Comparison of ENCODE assay signal across 8 cellular contexts in the genomic region with DNA sequence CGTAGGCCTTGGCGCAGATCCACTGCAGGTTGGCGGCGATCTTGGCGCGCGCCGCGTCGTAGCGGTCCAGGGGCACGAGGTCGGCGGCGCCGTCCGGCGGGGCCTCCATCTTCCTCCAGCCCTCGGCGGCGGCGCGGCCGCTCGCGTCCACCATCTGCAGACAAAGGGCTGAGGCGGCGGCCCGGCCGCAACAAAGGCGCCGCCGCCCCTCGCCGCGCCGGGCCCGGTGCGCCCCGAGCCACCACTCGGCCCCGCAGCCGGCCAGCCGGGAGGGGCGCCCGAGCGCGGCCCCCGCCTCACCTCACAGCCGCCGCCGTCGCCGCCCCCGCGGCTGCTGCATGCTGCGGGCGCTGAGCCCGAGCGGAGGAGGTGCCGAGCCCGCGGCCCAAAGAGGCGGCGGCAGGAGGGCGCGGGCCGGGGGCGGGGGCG. TPM values are rescaled to one million over a fixed set of nuclear protein-coding genes. Genes with fewer than 3 reads are reported as not detected.
DNase-seq lines count a peak whose midpoint lies in the region; ATAC-seq and TF ChIP-seq lines count a peak whose summit lies in the region.

No MANE protein-coding gene starts in this region.

- peak overlapping the region; percentile 88 for H3K9ac ChIP-seq in BLaER1

- ATAC-seq in GM18867 (IDR thresholded peaks at IDR 0.05; ENCODE audit: unreplicated experiment) (peak; percentile 19), HG03108 (IDR thresholded peaks at IDR 0.05; ENCODE audit: unreplicated experiment) (peak; percentile 10), lower lobe of right lung (no peak), HG03521 (IDR thresholded peaks at IDR 0.05; ENCODE audit: unreplicated experiment) (no peak)

- peaks cover 66% of the 10 kb centered on the region for H3K4me1 ChIP-seq in BLaER1
- H3K4me1 ChIP-seq in adrenal gland (replicated peaks in 1 of 2): peaks cover 36 to 64% of the 10 kb centered on the region in 2 donors
- H3K4me1 ChIP-seq in lower lobe of right lung: peaks cover 53% of the 10 kb centered on the region

- peak in 3 of 7 donors; percentile 29 to 54 (median 39) for DNase-seq in adrenal gland
- DNase-seq in lower lobe of right lung: peak; percentile 66
- no peak for DNase-seq in stimulated activated CD4-positive, alpha-beta T cell treated with anti-CD3 and anti-CD28 coated beads, Interleukin-2, amount 100 ng/mL, for 48 hours
- no peak for DNase-seq in stimulated activated naive CD4-positive, alpha-beta T cell treated with Interleukin-2 at 50 U/mL for 16 hours (lab: John Stamatoyannopoulos, UW)

- H3K27me3 ChIP-seq in BLaER1 (no peaks in the 10 kb centered on the region), adrenal gland (no peaks in the 10 kb centered on the region), lower lobe of right lung (ENCODE audit: low read depth) (no peaks in the 10 kb centered on the region)

- peaks cover 7% of the 10 kb centered on the region; the same call in 1 of the 2 replicates for H3K9me3 ChIP-seq in BLaER1
- no peaks in the 10 kb centered on the region for H3K9me3 ChIP-seq in adrenal gland (replicated peaks in 1 of 3)
- no peaks in the 10 kb centered on the region for H3K9me3 ChIP-seq in lower lobe of right lung

- H3K4me2 ChIP-seq in BLaER1: peak overlapping the region; percentile 94

- H3K27ac ChIP-seq in BLaER1: peak overlapping the region; percentile 89
- peak overlapping the region in 3 of 5 donors; percentile 49 to 88 (median 68) for H3K27ac ChIP-seq in adrenal gland
- no peak overlapping the region for H3K27ac ChIP-seq in lower lobe of right lung

- H3K36me3 ChIP-seq in BLaER1 (peaks cover 40% of the 10 kb centered on the region), adrenal gland (replicated peaks in 1 of 2) (no peaks in the 10 kb centered on the region), lower lobe of right lung (peaks cover 7% of the 10 kb centered on the region)

- intact Hi-C loops in adrenal gland (cut with DNase I) (no loop called here), lower lobe of right lung (cut with DNase I) (no loop called here)

- TF ChIP-seq POLR2A in adrenal gland (IDR thresholded peaks at IDR 0.05): no peak

- peaks cover 53% of the 10 kb centered on the region for H4K20me1 ChIP-seq in BLaER1

- H3K4me3 ChIP-seq in BLaER1 (peak overlapping the region; percentile 92), adrenal gland (peak overlapping the region in 1 of 4 donors; percentile 65), lower lobe of right lung (peak overlapping the region; percentile 69)

- 0 to 1% methylated on average over 63 to 66 of the region's 70 CpGs; no CpG with 5 or more reads in 2 of the 4 donors for WGBS in adrenal gland, 4 donors

- TF ChIP-seq CTCF in adrenal gland (IDR thresholded peaks at IDR 0.05) (no peak), lower lobe of right lung (IDR thresholded peaks at IDR 0.05) (no peak)

RNA-seq across cellular contexts. Expression of a gene that starts 0.3 kb away (rescaled TPM):
- total RNA-seq in adrenal gland (100 to 1,000 TPM in 1 of 8 donors, 10 to 100 TPM in 7; 25.7 to 108 (median 30.6) TPM), lower lobe of right lung (34.4 TPM)
- 10 to 100 TPM in 1 of 3 donors, 1 to 10 TPM in 2; 4.6 to 17.9 (median 8.8) TPM for polyA plus RNA-seq in adrenal gland

RNA-seq across cellular contexts. Expression of a gene that starts 54.2 kb away (rescaled TPM):
- total RNA-seq in adrenal gland: 10 to 100 TPM; 25.5 to 51.8 (median 37.9) TPM
- polyA plus RNA-seq in adrenal gland: 10 to 100 TPM; 20.2 to 63.3 (median 60.5) TPM
- 40.3 TPM for total RNA-seq in lower lobe of right lung

Comparison
In these comparisons a context has a peak if more than half of its experiments do, and no peak if none do; other contexts are left out.
1. ATAC-seq: peak in GM18867 (single experiment) and HG03108 (single experiment); none in lower lobe of right lung (0 of 2) and HG03521 (single experiment).